Comparison of ENCODE assay signal across 18 cellular contexts in the genomic region with DNA sequence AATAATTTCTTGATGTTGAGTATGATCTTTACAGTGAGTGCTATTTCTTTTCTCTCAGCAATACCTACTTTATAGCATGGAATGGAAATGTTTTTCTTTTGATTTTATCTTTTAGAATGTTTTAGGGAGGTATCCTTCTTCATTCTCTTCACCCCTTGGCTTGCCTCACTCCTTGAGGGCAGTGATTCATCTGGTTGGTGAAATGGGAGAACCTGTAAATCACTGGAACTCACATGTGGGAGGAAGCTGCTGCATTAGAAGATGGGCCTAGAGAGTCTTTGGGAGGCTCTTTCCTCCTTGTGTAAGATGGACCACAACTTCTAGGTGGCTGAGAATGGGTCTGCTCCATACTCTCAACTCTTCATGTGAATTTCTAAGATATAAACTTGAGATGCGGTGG.
"Had no signal": no experiment of that assay in that cellular context is flagged by ENCODE, and none has a peak within 500 bp of the region (broad histone marks: within the 10 kb centered on the region; RNA-seq: fewer than 3 reads in every experiment).

No MANE protein-coding gene starts in this region.

- H3K4me1 ChIP-seq: SJSA1 had no signal

- H3K36me3 ChIP-seq: SJSA1 had no signal

- ATAC-seq: Panc1 had no signal

- H3K27ac ChIP-seq: SJSA1 had no signal

- H3K27me3 ChIP-seq: SJSA1 had no signal

- DNase-seq: KBM-7, MM.1S, NCI-H1092 treated with DMSO at 0.1 percent for 48 hours, NCI-H1436, NCI-H187, NCI-H2029, NCI-H2081 treated with DMSO at 0.1 percent for 48 hours, NCI-H2171, NCI-H345, NCI-H446 treated with DMSO at 0.1 percent for 48 hours, NCI-H510A treated with DMSO at 0.1 percent for 48 hours, NCI-H526 treated with DMSO at 0.1 percent for 48 hours, NCI-H748 treated with DMSO at 0.1 percent for 48 hours, Right ventricle myocardium superior, SIG-M5, SK-N-SH had no signal

- H3K4me3 ChIP-seq: SJSA1 had no signal

- H3K9me3 ChIP-seq: SJSA1, SK-N-SH had no signal
